In genomic region chr16:66933776-66934137, GRCh38 we compare ENCODE assay signal across 1 cellular context.
TF ChIP-seq lines count a peak whose summit lies in the region.

No MANE protein-coding gene starts in this region.

TF ChIP-seq in GM23338, 12 proteins besides CTCF, POLR2A, EP300 and RAD21 (continued from another document):
- TF ChIP-seq REST (IDR thresholded peaks at IDR 0.05; ENCODE audit: unreplicated experiment) (no peak), ZNF462 (CRISPR knock-in tag; IDR thresholded peaks at IDR 0.05) (no peak), STAT1 (IDR thresholded peaks at IDR 0.05; ENCODE audit: unreplicated experiment) (no peak), CREB1 (CRISPR knock-in tag; IDR thresholded peaks at IDR 0.05; ENCODE audit: low read depth) (no peak), ZNF114 (CRISPR knock-in tag; IDR thresholded peaks at IDR 0.05) (no peak), POLR2AphosphoS5 (IDR thresholded peaks at IDR 0.05; ENCODE audit: low read depth) (no peak), EZH2phosphoT487 (IDR thresholded peaks at IDR 0.05; ENCODE audit: unreplicated experiment) (no peak), JUNB (IDR thresholded peaks at IDR 0.05; ENCODE audit: unreplicated experiment) (no peak), ETS1 (IDR thresholded peaks at IDR 0.05) (no peak), NANOG (IDR thresholded peaks at IDR 0.05; ENCODE audit: borderline replicate concordance) (no peak), ZNF331 (CRISPR knock-in tag; IDR thresholded peaks at IDR 0.05; ENCODE audit: low read depth) (no peak)
TF ChIP-seq in GM23338: peak in this region for 0.
